1 cellular context compared by ENCODE assay signal in genomic region chr15:73873456-73873855, GRCh38.
A peak's percentile ranks its signal among the peaks of the same experiment; 100 is the strongest.
TF ChIP-seq lines count a peak whose summit lies in the region.

Gene TBC1D21 (plus strand): TSS chr15:73873564. CDS start chr15:73873710, 146 bp downstream.

TF ChIP-seq in K562, 482 proteins besides CTCF, POLR2A, EP300 and RAD21:
- TF ChIP-seq CHD7 (IDR thresholded peaks at IDR 0.05; ENCODE audit: low read depth, low read length) (no peak), RREB1 (CRISPR knock-in tag; IDR thresholded peaks at IDR 0.05) (no peak), MTA3 (IDR thresholded peaks at IDR 0.05; ENCODE audit: borderline replicate concordance) (no peak), NR1H2 (CRISPR knock-in tag; IDR thresholded peaks at IDR 0.05) (no peak)
- TF ChIP-seq, protein P1, sequence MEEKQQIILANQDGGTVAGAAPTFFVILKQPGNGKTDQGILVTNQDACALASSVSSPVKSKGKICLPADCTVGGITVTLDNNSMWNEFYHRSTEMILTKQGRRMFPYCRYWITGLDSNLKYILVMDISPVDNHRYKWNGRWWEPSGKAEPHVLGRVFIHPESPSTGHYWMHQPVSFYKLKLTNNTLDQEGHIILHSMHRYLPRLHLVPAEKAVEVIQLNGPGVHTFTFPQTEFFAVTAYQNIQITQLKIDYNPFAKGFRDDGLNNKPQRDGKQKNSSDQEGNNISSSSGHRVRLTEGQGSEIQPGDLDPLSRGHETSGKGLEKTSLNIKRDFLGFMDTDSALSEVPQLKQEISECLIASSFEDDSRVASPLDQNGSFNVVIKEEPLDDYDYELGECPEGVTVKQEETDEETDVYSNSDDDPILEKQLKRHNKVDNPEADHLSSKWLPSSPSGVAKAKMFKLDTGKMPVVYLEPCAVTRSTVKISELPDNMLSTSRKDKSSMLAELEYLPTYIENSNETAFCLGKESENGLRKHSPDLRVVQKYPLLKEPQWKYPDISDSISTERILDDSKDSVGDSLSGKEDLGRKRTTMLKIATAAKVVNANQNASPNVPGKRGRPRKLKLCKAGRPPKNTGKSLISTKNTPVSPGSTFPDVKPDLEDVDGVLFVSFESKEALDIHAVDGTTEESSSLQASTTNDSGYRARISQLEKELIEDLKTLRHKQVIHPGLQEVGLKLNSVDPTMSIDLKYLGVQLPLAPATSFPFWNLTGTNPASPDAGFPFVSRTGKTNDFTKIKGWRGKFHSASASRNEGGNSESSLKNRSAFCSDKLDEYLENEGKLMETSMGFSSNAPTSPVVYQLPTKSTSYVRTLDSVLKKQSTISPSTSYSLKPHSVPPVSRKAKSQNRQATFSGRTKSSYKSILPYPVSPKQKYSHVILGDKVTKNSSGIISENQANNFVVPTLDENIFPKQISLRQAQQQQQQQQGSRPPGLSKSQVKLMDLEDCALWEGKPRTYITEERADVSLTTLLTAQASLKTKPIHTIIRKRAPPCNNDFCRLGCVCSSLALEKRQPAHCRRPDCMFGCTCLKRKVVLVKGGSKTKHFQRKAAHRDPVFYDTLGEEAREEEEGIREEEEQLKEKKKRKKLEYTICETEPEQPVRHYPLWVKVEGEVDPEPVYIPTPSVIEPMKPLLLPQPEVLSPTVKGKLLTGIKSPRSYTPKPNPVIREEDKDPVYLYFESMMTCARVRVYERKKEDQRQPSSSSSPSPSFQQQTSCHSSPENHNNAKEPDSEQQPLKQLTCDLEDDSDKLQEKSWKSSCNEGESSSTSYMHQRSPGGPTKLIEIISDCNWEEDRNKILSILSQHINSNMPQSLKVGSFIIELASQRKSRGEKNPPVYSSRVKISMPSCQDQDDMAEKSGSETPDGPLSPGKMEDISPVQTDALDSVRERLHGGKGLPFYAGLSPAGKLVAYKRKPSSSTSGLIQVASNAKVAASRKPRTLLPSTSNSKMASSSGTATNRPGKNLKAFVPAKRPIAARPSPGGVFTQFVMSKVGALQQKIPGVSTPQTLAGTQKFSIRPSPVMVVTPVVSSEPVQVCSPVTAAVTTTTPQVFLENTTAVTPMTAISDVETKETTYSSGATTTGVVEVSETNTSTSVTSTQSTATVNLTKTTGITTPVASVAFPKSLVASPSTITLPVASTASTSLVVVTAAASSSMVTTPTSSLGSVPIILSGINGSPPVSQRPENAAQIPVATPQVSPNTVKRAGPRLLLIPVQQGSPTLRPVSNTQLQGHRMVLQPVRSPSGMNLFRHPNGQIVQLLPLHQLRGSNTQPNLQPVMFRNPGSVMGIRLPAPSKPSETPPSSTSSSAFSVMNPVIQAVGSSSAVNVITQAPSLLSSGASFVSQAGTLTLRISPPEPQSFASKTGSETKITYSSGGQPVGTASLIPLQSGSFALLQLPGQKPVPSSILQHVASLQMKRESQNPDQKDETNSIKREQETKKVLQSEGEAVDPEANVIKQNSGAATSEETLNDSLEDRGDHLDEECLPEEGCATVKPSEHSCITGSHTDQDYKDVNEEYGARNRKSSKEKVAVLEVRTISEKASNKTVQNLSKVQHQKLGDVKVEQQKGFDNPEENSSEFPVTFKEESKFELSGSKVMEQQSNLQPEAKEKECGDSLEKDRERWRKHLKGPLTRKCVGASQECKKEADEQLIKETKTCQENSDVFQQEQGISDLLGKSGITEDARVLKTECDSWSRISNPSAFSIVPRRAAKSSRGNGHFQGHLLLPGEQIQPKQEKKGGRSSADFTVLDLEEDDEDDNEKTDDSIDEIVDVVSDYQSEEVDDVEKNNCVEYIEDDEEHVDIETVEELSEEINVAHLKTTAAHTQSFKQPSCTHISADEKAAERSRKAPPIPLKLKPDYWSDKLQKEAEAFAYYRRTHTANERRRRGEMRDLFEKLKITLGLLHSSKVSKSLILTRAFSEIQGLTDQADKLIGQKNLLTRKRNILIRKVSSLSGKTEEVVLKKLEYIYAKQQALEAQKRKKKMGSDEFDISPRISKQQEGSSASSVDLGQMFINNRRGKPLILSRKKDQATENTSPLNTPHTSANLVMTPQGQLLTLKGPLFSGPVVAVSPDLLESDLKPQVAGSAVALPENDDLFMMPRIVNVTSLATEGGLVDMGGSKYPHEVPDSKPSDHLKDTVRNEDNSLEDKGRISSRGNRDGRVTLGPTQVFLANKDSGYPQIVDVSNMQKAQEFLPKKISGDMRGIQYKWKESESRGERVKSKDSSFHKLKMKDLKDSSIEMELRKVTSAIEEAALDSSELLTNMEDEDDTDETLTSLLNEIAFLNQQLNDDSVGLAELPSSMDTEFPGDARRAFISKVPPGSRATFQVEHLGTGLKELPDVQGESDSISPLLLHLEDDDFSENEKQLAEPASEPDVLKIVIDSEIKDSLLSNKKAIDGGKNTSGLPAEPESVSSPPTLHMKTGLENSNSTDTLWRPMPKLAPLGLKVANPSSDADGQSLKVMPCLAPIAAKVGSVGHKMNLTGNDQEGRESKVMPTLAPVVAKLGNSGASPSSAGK (IDR thresholded peaks at IDR 0.05): no peak
- TF ChIP-seq, protein P2, sequence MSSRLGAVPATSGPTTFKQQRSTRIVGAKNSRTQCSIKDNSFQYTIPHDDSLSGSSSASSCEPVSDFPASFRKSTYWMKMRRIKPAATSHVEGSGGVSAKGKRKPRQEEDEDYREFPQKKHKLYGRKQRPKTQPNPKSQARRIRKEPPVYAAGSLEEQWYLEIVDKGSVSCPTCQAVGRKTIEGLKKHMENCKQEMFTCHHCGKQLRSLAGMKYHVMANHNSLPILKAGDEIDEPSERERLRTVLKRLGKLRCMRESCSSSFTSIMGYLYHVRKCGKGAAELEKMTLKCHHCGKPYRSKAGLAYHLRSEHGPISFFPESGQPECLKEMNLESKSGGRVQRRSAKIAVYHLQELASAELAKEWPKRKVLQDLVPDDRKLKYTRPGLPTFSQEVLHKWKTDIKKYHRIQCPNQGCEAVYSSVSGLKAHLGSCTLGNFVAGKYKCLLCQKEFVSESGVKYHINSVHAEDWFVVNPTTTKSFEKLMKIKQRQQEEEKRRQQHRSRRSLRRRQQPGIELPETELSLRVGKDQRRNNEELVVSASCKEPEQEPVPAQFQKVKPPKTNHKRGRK (tag; IDR thresholded peaks at IDR 0.05): peak; percentile 50; the same call in 1 of the 2 replicates
